ENCODE assay signal across 4 cellular contexts in the genomic region with DNA sequence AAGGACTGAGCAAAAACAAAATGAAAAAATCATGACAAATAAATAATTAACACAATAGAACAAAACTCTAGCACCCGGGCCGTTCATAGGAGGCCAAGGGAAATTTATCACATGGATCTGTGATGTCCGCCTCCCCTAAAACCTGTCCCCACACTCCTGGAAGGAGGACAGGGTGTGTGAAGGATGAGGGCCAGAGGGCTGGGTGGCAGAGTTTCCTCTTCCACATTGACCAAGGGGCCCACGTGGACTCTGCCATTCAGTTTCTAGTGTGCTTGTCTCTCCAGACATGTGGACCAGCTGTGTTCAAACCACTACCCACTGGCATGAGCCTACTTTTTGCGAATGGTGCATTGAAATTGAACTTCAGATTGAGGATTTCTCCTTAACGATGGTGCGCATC. TPM values are rescaled to one million over a fixed set of nuclear protein-coding genes. Genes with fewer than 3 reads are reported as not detected.
"Had no signal": no experiment of that assay in that cellular context is flagged by ENCODE, and none has a peak within 500 bp of the region (broad histone marks: within the 10 kb centered on the region; RNA-seq: fewer than 3 reads in every experiment).

No MANE protein-coding gene starts in this region.

- DNase-seq: GDM1, GF-D8 had no signal

- ATAC-seq: GM12878 had no signal

RNA-seq across cellular contexts. Expression of gene PRRG3, which starts 6.3 kb away (rescaled TPM):
- total RNA-seq: G401, GM12878 had no signal

RNA-seq across cellular contexts. Expression of gene FATE1, which starts 14.3 kb away (rescaled TPM):
- total RNA-seq: G401, GM12878 had no signal

RNA-seq across cellular contexts. Expression of gene CNGA2, which starts 33.0 kb away (rescaled TPM):
- total RNA-seq: G401, GM12878 had no signal
